13 cellular contexts compared by ENCODE assay signal in genomic region chr2:74550231-74550630, GRCh38. TPM values are rescaled to one million over a fixed set of nuclear protein-coding genes. Genes with fewer than 3 reads are reported as not detected.
DNase-seq lines count a peak whose midpoint lies in the region; ATAC-seq and TF ChIP-seq lines count a peak whose summit lies in the region.
"Had no signal": no experiment of that assay in that cellular context is flagged by ENCODE, and none has a peak within 500 bp of the region (broad histone marks: within the 10 kb centered on the region; RNA-seq: fewer than 3 reads in every experiment).

No MANE protein-coding gene starts in this region.

- no peaks in the 10 kb centered on the region for H3K36me3 ChIP-seq in CD8-positive, alpha-beta memory T cell (ENCODE audit: insufficient read depth, low read length)
- H3K36me3 ChIP-seq: left lung, SJCRH30 had no signal

- peaks cover 11 to 23% (median 11%) of the 10 kb centered on the region in 3 donors for H3K4me1 Mint-ChIP-seq in CD8-positive, alpha-beta memory T cell

- DNase-seq in AG04449 (ENCODE audit: low read depth, low spot score) (no peak), islet precursor cell (peak; percentile 47), mucosa of gallbladder (ENCODE audit: low spot score) (no peak), COR-L47 (lab: John Stamatoyannopoulos, UW) (no peak), NCI-H1436 treated with DMSO at 0.1 percent for 48 hours (lab: John Stamatoyannopoulos, UW) (no peak)
- no peak for DNase-seq in CD8-positive, alpha-beta memory T cell
- DNase-seq: left lung, SJCRH30, testis had no signal

- H3K27me3 ChIP-seq in CD8-positive, alpha-beta memory T cell (ENCODE audit: insufficient read depth, low read length, poor library complexity, severe bottlenecking) = peaks cover 24% of the 10 kb centered on the region
- H3K27me3 ChIP-seq: left lung, MG63, SJCRH30, testis had no signal

- CTCF ChIA-PET in AG04449 (lab: Yijun Ruan, JAX) = interaction anchor here (0.8 to 4.9 kb wide), 5 partner anchors 17 to 66 kb away, joined by 3 to 43 read pairs (median 6); no protein-coding TSS in a partner anchor
- CTCF ChIA-PET in CD8-positive, alpha-beta memory T cell (lab: Charles Lee) = no interaction called here

- peak overlapping the region; percentile 57 for H3K4me3 ChIP-seq in AG04449 (ENCODE audit: low read depth, low read length)
- H3K4me3 ChIP-seq in CD8-positive, alpha-beta memory T cell (ENCODE audit: low read length) = no peak overlapping the region
- H3K4me3 ChIP-seq: SJCRH30 had no signal

- POLR2A ChIA-PET in AG04449 (lab: Yijun Ruan, JAX) = interaction anchor here (1.4 to 1.8 kb wide), 2 partner anchors 27 to 34 kb away, joined by 3 to 7 read pairs; no protein-coding TSS in a partner anchor
- POLR2A ChIA-PET in CD8-positive, alpha-beta memory T cell (lab: Charles Lee) = no interaction called here

- peaks cover 0 to 7% (median 0%) of the 10 kb centered on the region in 3 donors for H3K36me3 Mint-ChIP-seq in CD8-positive, alpha-beta memory T cell

- H3K4me1 ChIP-seq in CD8-positive, alpha-beta memory T cell (ENCODE audit: insufficient read depth, low read length) = peaks cover 13% of the 10 kb centered on the region

- H3K9me3 ChIP-seq in CD8-positive, alpha-beta memory T cell (ENCODE audit: low read length) = no peaks in the 10 kb centered on the region
- H3K9me3 ChIP-seq: left lung, MG63, SJCRH30, testis had no signal

- H3K9me3 Mint-ChIP-seq in CD8-positive, alpha-beta memory T cell = peaks cover 0 to 2% (median 0%) of the 10 kb centered on the region in 5 donors
- H3K9me3 Mint-ChIP-seq: central memory CD8-positive, alpha-beta T cell had no signal

- H3K27ac ChIP-seq in CD8-positive, alpha-beta memory T cell (ENCODE audit: low read depth, low read length) = no peak overlapping the region
- H3K27ac ChIP-seq in VCaP = peak overlapping the region; percentile 89
- H3K27ac ChIP-seq: left lung, SJCRH30, testis had no signal

- peak overlapping the region in 4 of 7 donors; percentile 9 to 61 (median 26) for H3K4me3 Mint-ChIP-seq in CD8-positive, alpha-beta memory T cell

- TF ChIP-seq CTCF in AG04449 (IDR thresholded peaks at IDR 0.05; ENCODE audit: insufficient read depth, low read length, missing control alignments) = no peak
- TF ChIP-seq CTCF in VCaP (conservative IDR thresholded peaks at IDR 0.05) = no peak

- peak overlapping the region in 2 of 8 donors; percentile 8 to 12 for H3K27ac Mint-ChIP-seq in CD8-positive, alpha-beta memory T cell

- peaks cover 32 to 44% of the 10 kb centered on the region in 2 donors for H3K27me3 Mint-ChIP-seq in CD8-positive, alpha-beta memory T cell

- ATAC-seq in GM18517 (IDR thresholded peaks at IDR 0.05; ENCODE audit: unreplicated experiment) = no peak

RNA-seq across cellular contexts. Expression of gene LOXL3, which starts 3.5 kb away (rescaled TPM):
- 1 to 10 TPM in 1 of 2 experiments, under 1 TPM in 1; 0.77 to 1.2 TPM for total RNA-seq in CD8-positive, alpha-beta memory T cell
- 0.08 TPM for polyA plus RNA-seq in CD8-positive, alpha-beta memory T cell
- 15.9 TPM for total RNA-seq in mucosa of gallbladder

RNA-seq across cellular contexts. Expression of gene DOK1, which starts 4.3 kb away (rescaled TPM):
- total RNA-seq in CD8-positive, alpha-beta memory T cell = 10 to 100 TPM; 24.4 to 25.2 TPM
- polyA plus RNA-seq in CD8-positive, alpha-beta memory T cell = 24.0 TPM
- 31.9 TPM for total RNA-seq in mucosa of gallbladder

RNA-seq across cellular contexts. Expression of gene HTRA2, which starts 20.5 kb away (rescaled TPM):
- total RNA-seq in CD8-positive, alpha-beta memory T cell = 10 to 100 TPM; 81.0 to 82.1 TPM
- polyA plus RNA-seq in CD8-positive, alpha-beta memory T cell = 26.0 TPM
- total RNA-seq in mucosa of gallbladder = 31.0 TPM

RNA-seq across cellular contexts. Expression of gene AUP1, which starts 20.7 kb away (rescaled TPM):
- total RNA-seq in CD8-positive, alpha-beta memory T cell = 100 to 1,000 TPM; 219 to 225 TPM
- 95.8 TPM for polyA plus RNA-seq in CD8-positive, alpha-beta memory T cell
- total RNA-seq in mucosa of gallbladder = 146 TPM

RNA-seq across cellular contexts. Expression of gene DQX1, which starts 24.2 kb away (rescaled TPM):
- under 1 TPM; 0.51 to 0.83 TPM for total RNA-seq in CD8-positive, alpha-beta memory T cell
- polyA plus RNA-seq in CD8-positive, alpha-beta memory T cell = not detected
- total RNA-seq in mucosa of gallbladder = 0.43 TPM
